In genomic region chr18:61167902-61168301, GRCh38 we compare ENCODE assay signal across 8 cellular contexts.
"Had no signal": no experiment of that assay in that cellular context is flagged by ENCODE, and none has a peak within 500 bp of the region (broad histone marks: within the 10 kb centered on the region; RNA-seq: fewer than 3 reads in every experiment).

No MANE protein-coding gene starts in this region.

- ATAC-seq: GM12878 had no signal

- FAIRE-seq: G401.6, GM12878, GM12891, GM12892, GM18507, GM19239 had no signal

- H3K4me3 ChIP-seq: GM12878 had no signal

- DNase-seq: GDM1, GF-D8 had no signal
